Comparison of ENCODE assay signal across 20 cellular contexts in genomic region chr5:35742006-35742405, GRCh38.
A peak's percentile ranks its signal among the peaks of the same experiment; 100 is the strongest.
DNase-seq lines count a peak whose midpoint lies in the region; ATAC-seq and FAIRE-seq lines count a peak whose summit lies in the region.
"Had no signal": no experiment of that assay in that cellular context is flagged by ENCODE, and none has a peak within 500 bp of the region (broad histone marks: within the 10 kb centered on the region; RNA-seq: fewer than 3 reads in every experiment).

No MANE protein-coding gene starts in this region.

- intact Hi-C loops in Right ventricle myocardium inferior (cut with DNase I): no loop called here

- FAIRE-seq in endometrium (lab: Jason Lieb, UNC): peak; percentile 85

- peak; percentile 56 for DNase-seq in EH (ENCODE audit: low read depth)
- DNase-seq in HS-5 (ENCODE audit: low read depth): peak; percentile 55
- no peak for DNase-seq in Kasumi-1 (lab: John Stamatoyannopoulos, UW)
- no peak for DNase-seq in NOMO-1 treated with DMSO at 0.1 percent for 48 hours (lab: John Stamatoyannopoulos, UW; ENCODE audit: unreplicated experiment)
- DNase-seq in Right ventricle myocardium inferior (ENCODE audit: missing footprints): no peak
- DNase-seq: AML-193; C1 segment of cervical spinal cord; CD4-positive, alpha-beta memory T cell; COR-L47; H7; NCI-H1105; NCI-H1436 treated with DMSO at 0.1 percent for 48 hours; NCI-H187 treated with DMSO at 0.1 percent for 48 hours; NCI-H446; NCI-H524 treated with DMSO at 0.1 percent for 48 hours; NCI-H774; PC-9; SHP77 had no signal

- ATAC-seq in GM18907 (IDR thresholded peaks at IDR 0.05; ENCODE audit: unreplicated experiment) (no peak), Right ventricle myocardium inferior (no peak)

Comparison
In these comparisons a context has a peak if more than half of its experiments do, and no peak if none do; other contexts are left out.
1. DNase-seq: peak in EH (single experiment) and HS-5 (single experiment); none in Kasumi-1 (0 of 2), NOMO-1 treated with DMSO at 0.1 percent for 48 hours (single experiment) and Right ventricle myocardium inferior (single experiment).